11 cellular contexts compared by ENCODE assay signal in genomic region chr1:245085508-245086095, GRCh38.
DNase-seq lines count a peak whose midpoint lies in the region; ATAC-seq, FAIRE-seq and TF ChIP-seq lines count a peak whose summit lies in the region.
"Had no signal": no experiment of that assay in that cellular context is flagged by ENCODE, and none has a peak within 500 bp of the region (broad histone marks: within the 10 kb centered on the region; RNA-seq: fewer than 3 reads in every experiment).

No MANE protein-coding gene starts in this region.

- peak; percentile 90 for DNase-seq in AG04450 (ENCODE audit: low read depth, low spot score)
- DNase-seq in M059J (ENCODE audit: low read depth), result peak; percentile 97
- peak; percentile 72 for DNase-seq in fibroblast of gingiva (ENCODE audit: low read depth)
- DNase-seq in mesendoderm, result no peak
- no peak for DNase-seq in D721Med (ENCODE audit: insufficient read length, low spot score)
- no peak for DNase-seq in NCI-H1436 (lab: John Stamatoyannopoulos, UW)
- DNase-seq in kidney, result no peak
- DNase-seq: DMS 273 treated with DMSO at 0.1 percent for 48 hours, NCI-H187, pancreas had no signal

- H4K8ac ChIP-seq in mesendoderm (ENCODE audit: low read depth, low read length), result no peak overlapping the region

- CTCF ChIA-PET in AG04450 (lab: Charles Lee), result interaction anchor here (0.9 to 1.7 kb wide), 2 partner anchors 67 to 284 kb away, joined by 3 to 7 read pairs; no protein-coding TSS in a partner anchor

- H2BK15ac ChIP-seq in mesendoderm (replicated peaks; ENCODE audit: low read depth), result no peak overlapping the region

- H3K4ac ChIP-seq in mesendoderm (ENCODE audit: low read depth, low read length), result no peak overlapping the region

- peak; percentile 42 for TF ChIP-seq CTCF in AG04450 (IDR thresholded peaks at IDR 0.05; ENCODE audit: low read depth, low read length)
- TF ChIP-seq CTCF in D721Med (IDR thresholded peaks at IDR 0.05; ENCODE audit: insufficient read depth, missing control alignments), result no peak
- TF ChIP-seq CTCF in kidney (IDR thresholded peaks at IDR 0.05; ENCODE audit: borderline replicate concordance, extremely low read depth, insufficient read depth), result no peak

- H3K56ac ChIP-seq in mesendoderm (ENCODE audit: low read length), result no peak overlapping the region

- peak; percentile 60 for ATAC-seq in GM19395 (IDR thresholded peaks at IDR 0.05; ENCODE audit: unreplicated experiment)

- H3K79me2 ChIP-seq in mesendoderm (ENCODE audit: control insufficient read depth, insufficient read depth, low read length), result no peaks in the 10 kb centered on the region

- no peak overlapping the region for H2AK5ac ChIP-seq in mesendoderm (ENCODE audit: low read length)

- no peak overlapping the region for H2BK120ac ChIP-seq in mesendoderm (ENCODE audit: low read depth, low read length)

- no peaks in the 10 kb centered on the region for H3K4me1 ChIP-seq in mesendoderm (ENCODE audit: control insufficient read depth, low read depth, low read length)
- no peaks in the 10 kb centered on the region for H3K4me1 ChIP-seq in kidney (ENCODE audit: control insufficient read depth in 1 of 2, insufficient read depth in 1 of 2, low read depth in 1 of 2, low read length in 2 of 2)
- H3K4me1 ChIP-seq: pancreas had no signal

- intact Hi-C loops in kidney (cut with DNase I), result no loop called here

- H4K5ac ChIP-seq in mesendoderm (ENCODE audit: low read length), result no peak overlapping the region

- H3K9me3 ChIP-seq in AG04450 (ENCODE audit: control insufficient read depth, insufficient read depth, low read length) (0 out of 2 replicates have a peak, but pooled peaks cover 2% of the 10 kb centered on the region), kidney (ENCODE audit: control insufficient read depth in 1 of 2, low read length in 2 of 2) (no peaks in the 10 kb centered on the region)
- H3K9me3 ChIP-seq: pancreas had no signal

- H2BK5ac ChIP-seq in mesendoderm (ENCODE audit: low read length), result no peak overlapping the region

- no peak overlapping the region for H3K4me2 ChIP-seq in mesendoderm (ENCODE audit: low read length)

- FAIRE-seq in D721Med (lab: Jason Lieb, UNC) (no peak), kidney (lab: Jason Lieb, UNC) (no peak)
- FAIRE-seq: pancreas had no signal

- POLR2A ChIA-PET in AG04450 (lab: Yijun Ruan, JAX), result no interaction called here

- H3K9ac ChIP-seq in mesendoderm (ENCODE audit: low read length), result no peak overlapping the region
- no peak overlapping the region for H3K9ac ChIP-seq in kidney (ENCODE audit: low read length in 2 of 2)

- H3K18ac ChIP-seq in mesendoderm (ENCODE audit: low read length), result no peak overlapping the region

- H3K79me1 ChIP-seq in mesendoderm (ENCODE audit: low read length), result no peaks in the 10 kb centered on the region

- no peaks in the 10 kb centered on the region for H3K27me3 ChIP-seq in AG04450 (ENCODE audit: control insufficient read depth, insufficient read depth, low read length)
- no peaks in the 10 kb centered on the region for H3K27me3 ChIP-seq in mesendoderm (ENCODE audit: insufficient read depth, low read length, poor library complexity)
- H3K27me3 ChIP-seq: pancreas had no signal

- no peaks in the 10 kb centered on the region for H3K36me3 ChIP-seq in mesendoderm (ENCODE audit: control insufficient read depth, insufficient read depth, low read length)
- peaks cover 0 to 5% of the 10 kb centered on the region in 2 donors for H3K36me3 ChIP-seq in kidney (ENCODE audit: control insufficient read depth in 1 of 2, insufficient read depth in 2 of 2, low read length in 2 of 2)
- H3K36me3 ChIP-seq: pancreas had no signal

- no peak overlapping the region for H3K23ac ChIP-seq in mesendoderm (ENCODE audit: low read length)

- no CpG with 5 or more reads among the region's 9 CpGs for WGBS in mesendoderm (ENCODE audit: extremely low coverage, insufficient coverage, low lambda C conversion rate)

- H3K27ac ChIP-seq in AG04450 (ENCODE audit: low read depth, low read length) (peak overlapping the region; percentile 91), mesendoderm (ENCODE audit: low read depth, low read length) (no peak overlapping the region), kidney (ENCODE audit: low read depth in 2 of 2, low read length in 2 of 2) (no peak overlapping the region)
- H3K27ac ChIP-seq: pancreas had no signal

- H3K4me3 ChIP-seq in AG04450 (ENCODE audit: low read depth, low read length) (peak overlapping the region; percentile 26), mesendoderm (ENCODE audit: low read length) (no peak overlapping the region), kidney (ENCODE audit: low read length in 2 of 2) (no peak overlapping the region)
- H3K4me3 ChIP-seq: pancreas had no signal

Comparison
In these comparisons a context has a peak if more than half of its experiments do, and no peak if none do; other contexts are left out.
1. DNase-seq: peak in AG04450 (single experiment), M059J (single experiment) and fibroblast of gingiva (single experiment); none in mesendoderm (single experiment), D721Med (single experiment), NCI-H1436 (single experiment) and kidney (single experiment).